11 cellular contexts compared by ENCODE assay signal in the genomic region with DNA sequence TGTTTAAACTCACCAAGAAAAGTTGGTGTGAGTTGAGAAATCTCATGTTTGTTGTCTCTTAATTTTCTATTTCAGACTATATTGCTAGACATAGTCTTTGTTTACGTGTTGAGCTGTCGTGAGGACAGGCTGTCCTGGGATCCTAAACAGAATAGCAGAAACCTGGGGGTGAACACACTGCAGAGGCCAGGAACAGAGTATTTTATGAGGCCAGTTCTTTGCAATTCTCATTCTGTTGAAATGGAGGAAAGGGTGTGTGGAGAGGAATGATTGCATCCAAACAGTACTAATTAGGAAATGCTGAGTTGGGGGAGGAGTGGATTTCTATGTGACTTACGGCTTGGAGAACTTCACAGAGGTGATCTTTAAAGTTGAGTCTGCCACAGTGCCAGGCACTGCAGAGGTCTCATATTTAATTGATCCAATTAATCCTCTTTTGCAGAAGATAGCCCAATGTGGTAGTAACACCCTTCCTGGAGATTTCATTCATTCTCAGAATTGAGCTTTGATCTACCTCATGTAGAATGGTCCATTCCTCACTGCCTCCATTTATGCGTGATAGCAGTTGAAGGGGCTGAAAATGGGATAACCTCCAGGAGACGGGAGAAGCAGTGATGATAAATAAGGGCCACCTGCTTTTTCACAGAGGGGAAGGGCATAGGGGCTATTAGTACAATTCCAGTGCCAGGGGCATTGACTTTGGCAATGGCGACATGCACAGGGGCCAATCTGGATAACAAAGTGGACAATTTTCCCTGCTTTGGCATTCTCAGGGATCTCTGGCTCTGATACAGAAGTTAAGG.
DNase-seq lines count a peak whose midpoint lies in the region; ATAC-seq, FAIRE-seq and TF ChIP-seq lines count a peak whose summit lies in the region.
"Had no signal": no experiment of that assay in that cellular context is flagged by ENCODE, and none has a peak within 500 bp of the region (broad histone marks: within the 10 kb centered on the region; RNA-seq: fewer than 3 reads in every experiment).

No MANE protein-coding gene starts in this region.

- H3K36me3 Mint-ChIP-seq in IgD-negative memory B cell (peaks cover 2% of the 10 kb centered on the region), mesothelial cell of epicardium (no peaks in the 10 kb centered on the region)
- H3K36me3 Mint-ChIP-seq in activated CD4-positive, alpha-beta memory T cell treated with anti-CD3 and anti-CD28 coated beads for 36 hours: peaks cover 24% of the 10 kb centered on the region

- POLR2A ChIA-PET in activated CD4-positive, alpha-beta memory T cell treated with anti-CD3 and anti-CD28 coated beads for 36 hours (lab: Charles Lee): interaction anchor here (0.5 to 4.6 kb wide), 11 partner anchors 12 to 142 kb away, joined by 3 to 37 read pairs (median 4); partner anchors contain the start of gene TNFAIP8

- H3K27ac ChIP-seq in C4-2B: peak overlapping the region; percentile 71; the same call in 1 of the 2 replicates
- H3K27ac ChIP-seq: dorsolateral prefrontal cortex had no signal

- intact Hi-C loops in activated CD4-positive, alpha-beta memory T cell treated with anti-CD3 and anti-CD28 coated beads for 36 hours (cut with micrococcal nuclease): no loop called here

- no peak for DNase-seq in activated CD4-positive, alpha-beta memory T cell treated with anti-CD3 and anti-CD28 coated beads for 36 hours
- DNase-seq in mesothelial cell of epicardium (ENCODE audit: low spot score in 2 of 2, unreplicated experiment in 2 of 2): no peak
- no peak for DNase-seq in occipital lobe (lab: John Stamatoyannopoulos, UW)
- DNase-seq in frontal cortex (ENCODE audit: low spot score in 2 of 2): no peak
- DNase-seq: dorsolateral prefrontal cortex, heart left ventricle, SW 1271 had no signal

- H3K4me1 Mint-ChIP-seq in IgD-negative memory B cell (peaks cover 59 to 72% (median 64%) of the 10 kb centered on the region in 3 donors), mesothelial cell of epicardium (peaks cover 63% of the 10 kb centered on the region)
- peaks cover 70% of the 10 kb centered on the region for H3K4me1 Mint-ChIP-seq in activated CD4-positive, alpha-beta memory T cell treated with anti-CD3 and anti-CD28 coated beads for 36 hours (ENCODE audit: low read depth)

- no peak for FAIRE-seq in frontal cortex (lab: Jason Lieb, UNC)

- H3K27me3 Mint-ChIP-seq in IgD-negative memory B cell (peaks cover 1% of the 10 kb centered on the region), mesothelial cell of epicardium (ENCODE audit: low read depth) (no peaks in the 10 kb centered on the region)
- no peaks in the 10 kb centered on the region for H3K27me3 Mint-ChIP-seq in activated CD4-positive, alpha-beta memory T cell treated with anti-CD3 and anti-CD28 coated beads for 36 hours

- H3K4me3 Mint-ChIP-seq in IgD-negative memory B cell: peak overlapping the region; percentile 38 to 93 (median 80)
- peak overlapping the region; percentile 78 for H3K4me3 Mint-ChIP-seq in activated CD4-positive, alpha-beta memory T cell treated with anti-CD3 and anti-CD28 coated beads for 36 hours
- no peak overlapping the region for H3K4me3 Mint-ChIP-seq in mesothelial cell of epicardium

- ATAC-seq in HG03139 (IDR thresholded peaks at IDR 0.05; ENCODE audit: unreplicated experiment) (no peak), GM19324 (IDR thresholded peaks at IDR 0.05; ENCODE audit: low FRiP score, unreplicated experiment) (no peak)
- ATAC-seq: heart left ventricle had no signal

- CTCF ChIA-PET in activated CD4-positive, alpha-beta memory T cell treated with anti-CD3 and anti-CD28 coated beads for 36 hours (lab: Charles Lee): interaction anchor here (0.8 to 3.1 kb wide), 9 partner anchors 29 to 283 kb away, joined by 3 to 15 read pairs (median 4); no protein-coding TSS in a partner anchor

- H3K9me3 Mint-ChIP-seq in IgD-negative memory B cell: no peaks in the 10 kb centered on the region
- H3K9me3 Mint-ChIP-seq in activated CD4-positive, alpha-beta memory T cell treated with anti-CD3 and anti-CD28 coated beads for 36 hours: no peaks in the 10 kb centered on the region
- no peaks in the 10 kb centered on the region for H3K9me3 Mint-ChIP-seq in mesothelial cell of epicardium

- TF ChIP-seq CTCF in C4-2B (conservative IDR thresholded peaks at IDR 0.05): no peak
- TF ChIP-seq CTCF in mesothelial cell of epicardium (IDR thresholded peaks at IDR 0.05; ENCODE audit: unreplicated experiment): no peak

- peak overlapping the region; percentile 54 to 96 (median 95) for H3K27ac Mint-ChIP-seq in IgD-negative memory B cell
- H3K27ac Mint-ChIP-seq in activated CD4-positive, alpha-beta memory T cell treated with anti-CD3 and anti-CD28 coated beads for 36 hours: peak overlapping the region; percentile 99
- peak overlapping the region; percentile 4 for H3K27ac Mint-ChIP-seq in mesothelial cell of epicardium

Comparison
In these comparisons a context has a peak if more than half of its experiments do, and no peak if none do; other contexts are left out.
1. H3K27ac Mint-ChIP-seq: peak in every context shown above with its lines; median percentile 99 in activated CD4-positive, alpha-beta memory T cell treated with anti-CD3 and anti-CD28 coated beads for 36 hours; 95 in IgD-negative memory B cell; 4 in mesothelial cell of epicardium.